Comparison of ENCODE assay signal across 18 cellular contexts in the genomic region with DNA sequence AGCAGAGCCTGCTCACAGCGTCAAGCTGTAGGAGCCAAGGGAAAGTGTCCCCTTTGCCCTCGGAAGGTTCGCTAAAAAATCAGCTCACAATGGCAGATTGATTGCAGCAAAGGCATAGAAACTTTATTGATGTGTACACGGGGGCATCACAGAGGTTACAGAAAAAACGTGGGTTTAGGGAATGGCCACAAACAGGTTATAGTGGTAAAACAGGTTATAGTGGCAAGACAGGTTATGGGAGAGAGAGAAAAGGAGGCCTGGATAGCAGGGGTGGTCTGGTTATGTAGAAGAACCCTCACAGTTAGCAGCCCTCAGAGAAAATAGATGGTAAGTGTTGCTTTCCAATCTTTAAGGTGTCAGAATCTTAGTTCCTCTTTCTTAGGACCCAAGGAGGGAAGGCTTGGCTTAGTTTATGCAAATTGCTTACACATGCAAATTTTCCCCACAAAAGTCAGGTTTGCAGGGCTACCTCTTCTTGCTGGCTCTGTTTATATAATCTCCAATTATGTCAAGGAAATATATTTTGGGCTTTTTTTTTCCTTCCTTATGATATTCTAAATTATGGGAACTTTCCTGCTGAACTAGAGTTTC.
DNase-seq lines count a peak whose midpoint lies in the region; ATAC-seq, FAIRE-seq and TF ChIP-seq lines count a peak whose summit lies in the region.
"Had no signal": no experiment of that assay in that cellular context is flagged by ENCODE, and none has a peak within 500 bp of the region (broad histone marks: within the 10 kb centered on the region; RNA-seq: fewer than 3 reads in every experiment).

No MANE protein-coding gene starts in this region.

- H3K36me3 ChIP-seq in H1 (ENCODE audit: control insufficient read depth in 2 of 4, insufficient read depth in 4 of 4, low read length in 3 of 4) (no peaks in the 10 kb centered on the region), brain microvascular endothelial cell (replicated peaks) (no peaks in the 10 kb centered on the region), thyroid gland (no peaks in the 10 kb centered on the region), smooth muscle cell (ENCODE audit: low read depth) (no peaks in the 10 kb centered on the region)
- H3K36me3 ChIP-seq: BLaER1 had no signal

- H3K79me1 ChIP-seq in H1 (ENCODE audit: low read depth, low read length), result no peaks in the 10 kb centered on the region

- no peak for TF ChIP-seq EP300 in H1 (IDR thresholded peaks at IDR 0.05; ENCODE audit: borderline replicate concordance in 1 of 2, low read depth in 2 of 2, low read length in 2 of 2)

- H3K27me3 ChIP-seq in H1 (replicated peaks in 1 of 4; ENCODE audit: control insufficient read depth in 3 of 4, extremely low read depth in 1 of 4, insufficient read depth in 3 of 4, low read length in 3 of 4) (no peaks in the 10 kb centered on the region), brain microvascular endothelial cell (replicated peaks) (no peaks in the 10 kb centered on the region), thyroid gland (no peaks in the 10 kb centered on the region), smooth muscle cell (ENCODE audit: low read depth) (no peaks in the 10 kb centered on the region)

- H2BK5ac ChIP-seq in H1 (ENCODE audit: low read depth, low read length), result peak overlapping the region; percentile 12; the same call in 1 of the 2 replicates

- no peaks in the 10 kb centered on the region for H3K23me2 ChIP-seq in H1 (ENCODE audit: low read depth, low read length)

- TF ChIP-seq RAD21 in H1 (IDR thresholded peaks at IDR 0.05 in 1 of 2, conservative IDR thresholded peaks at IDR 0.05 in 1 of 2; ENCODE audit: low read depth in 2 of 2, low read length in 2 of 2), result no peak

- H3K18ac ChIP-seq in H1 (ENCODE audit: extremely low read depth, low read length), result no peak overlapping the region

- H3K4me3 ChIP-seq in H1 (ENCODE audit: extremely low read depth in 1 of 4, insufficient read depth in 2 of 4, low read depth in 3 of 4, low read length in 4 of 4), result no peak overlapping the region
- no peak overlapping the region for H3K4me3 ChIP-seq in brain microvascular endothelial cell (ENCODE audit: low read depth, low read length)
- H3K4me3 ChIP-seq in thyroid gland (replicated peaks in 1 of 3), result no peak overlapping the region
- H3K4me3 ChIP-seq in smooth muscle cell, result no peak overlapping the region
- H3K4me3 ChIP-seq: BLaER1 had no signal

- ATAC-seq in GM18520 (IDR thresholded peaks at IDR 0.05; ENCODE audit: unreplicated experiment), result peak; percentile 66
- peak; percentile 62 for ATAC-seq in GM21390 (IDR thresholded peaks at IDR 0.05; ENCODE audit: unreplicated experiment)
- peak; percentile 87 for ATAC-seq in HG03095 (IDR thresholded peaks at IDR 0.05; ENCODE audit: unreplicated experiment)
- ATAC-seq: naive thymus-derived CD4-positive, alpha-beta T cell; stimulated activated naive CD8-positive, alpha-beta T cell treated with anti-CD3 and anti-CD28 coated beads, Interleukin-15, Interleukin-2, amounts not matched to agents 100 U/mL and 50 U/mL, for 24 hours had no signal

- FAIRE-seq in H1 (lab: Jason Lieb, UNC), result no peak

- no peak overlapping the region for H4K5ac ChIP-seq in H1 (ENCODE audit: insufficient read length, low read depth, low read length)

- no peak overlapping the region for H3K23ac ChIP-seq in H1 (ENCODE audit: insufficient read length)

- CTCF ChIA-PET in H1 (lab: Charles Lee; ENCODE audit: partially characterized antibody), result no interaction called here

- H2BK120ac ChIP-seq in H1 (replicated peaks; ENCODE audit: low read depth, low read length), result no peak overlapping the region

- no peaks in the 10 kb centered on the region for H4K20me1 ChIP-seq in H1 (replicated peaks in 1 of 2; ENCODE audit: control insufficient read depth in 1 of 2, insufficient read depth in 2 of 2, low read length in 2 of 2)
- no peaks in the 10 kb centered on the region for H4K20me1 ChIP-seq in smooth muscle cell (ENCODE audit: low read depth)

- no peaks in the 10 kb centered on the region for H3F3A ChIP-seq in smooth muscle cell (ENCODE audit: low read depth)

- in situ Hi-C loops in brain microvascular endothelial cell (cut with HindIII; ENCODE audit: low pct_ligation_motif_present, low sequenced_read_pairs), result no loop called here

- no peak overlapping the region for H2BK15ac ChIP-seq in H1 (ENCODE audit: low read length)

- H2AFZ ChIP-seq in H1 (ENCODE audit: low read length) (peak overlapping the region; percentile 88), smooth muscle cell (ENCODE audit: low read depth) (no peak overlapping the region)

- no peak overlapping the region for H3K14ac ChIP-seq in H1 (ENCODE audit: insufficient read length)

- H3K9ac ChIP-seq in H1 (replicated peaks in 1 of 4; ENCODE audit: extremely low read depth in 1 of 4, low read depth in 3 of 4, low read length in 3 of 4) (no peak overlapping the region), smooth muscle cell (ENCODE audit: low read depth) (no peak overlapping the region)
- H3K9ac ChIP-seq: BLaER1 had no signal

- no peaks in the 10 kb centered on the region for H3K4me1 ChIP-seq in H1 (replicated peaks in 1 of 4; ENCODE audit: control insufficient read depth in 3 of 4, insufficient read depth in 4 of 4, low read length in 3 of 4)
- H3K4me1 ChIP-seq in thyroid gland, result no peaks in the 10 kb centered on the region
- H3K4me1 ChIP-seq in smooth muscle cell (ENCODE audit: low read depth), result no peaks in the 10 kb centered on the region
- H3K4me1 ChIP-seq: BLaER1 had no signal

- no peak overlapping the region for H2BK20ac ChIP-seq in H1 (ENCODE audit: low read length)

- intact Hi-C loops in thyroid gland (cut with DNase I), result no loop called here

- H3K79me2 ChIP-seq in H1 (ENCODE audit: control insufficient read depth in 1 of 2, insufficient read depth in 2 of 2, low read length in 2 of 2), result no peaks in the 10 kb centered on the region
- no peaks in the 10 kb centered on the region for H3K79me2 ChIP-seq in smooth muscle cell (ENCODE audit: low read depth)

- H3K4me2 ChIP-seq in H1 (ENCODE audit: insufficient read depth in 1 of 2, low read depth in 2 of 2, low read length in 2 of 2) (no peak overlapping the region), smooth muscle cell (no peak overlapping the region)
- H3K4me2 ChIP-seq: BLaER1 had no signal

- WGBS in H1 (ENCODE audit: extremely low coverage in 1 of 2, insufficient coverage in 1 of 2, insufficient read length in 1 of 2, insufficient replicate concordance in 2 of 2, low coverage in 1 of 2, low lambda C conversion rate in 2 of 2, missing lambda C conversion rate in 1 of 2), 2 experiments, result 60% methylated on average over 2 of the region's 5 CpGs; no CpG with 5 or more reads in 1 of the 2 experiments
- WGBS in thyroid gland, 2 donors, result 43 to 45% methylated on average over 5 of the region's 5 CpGs
- 50% methylated on average over 5 of the region's 5 CpGs for WGBS in smooth muscle cell (ENCODE audit: low lambda C conversion rate)

- H2BK12ac ChIP-seq in H1 (ENCODE audit: low read depth, low read length), result no peak overlapping the region

- H4K91ac ChIP-seq in H1 (replicated peaks; ENCODE audit: insufficient read length, low read length), result no peak overlapping the region

- POLR2A ChIA-PET in H1 (lab: Charles Lee; ENCODE audit: partially characterized antibody), result no interaction called here

- H4K8ac ChIP-seq in H1 (ENCODE audit: extremely low read depth, insufficient read depth, low read length), result no peak overlapping the region

- H3K56ac ChIP-seq in H1 (replicated peaks; ENCODE audit: insufficient read length, low read depth, low read length), result no peak overlapping the region

- TF ChIP-seq CTCF in H1 (IDR thresholded peaks at IDR 0.05; ENCODE audit: control extremely low read depth in 1 of 3, insufficient read depth in 1 of 3, low read depth in 1 of 3, low read length in 3 of 3) (no peak), brain microvascular endothelial cell (IDR thresholded peaks at IDR 0.05; ENCODE audit: low read depth, low read length, missing control alignments) (no peak), thyroid gland (IDR thresholded peaks at IDR 0.05) (no peak), smooth muscle cell (IDR thresholded peaks at IDR 0.05; ENCODE audit: borderline replicate concordance, insufficient read depth, poor library complexity, severe bottlenecking) (no peak)

- H3K27ac ChIP-seq in H1 (ENCODE audit: low read depth, low read length) (no peak overlapping the region), brain microvascular endothelial cell (no peak overlapping the region), thyroid gland (no peak overlapping the region), smooth muscle cell (ENCODE audit: low read depth) (no peak overlapping the region)
- H3K27ac ChIP-seq: BLaER1 had no signal

- no peak overlapping the region for H2AK5ac ChIP-seq in H1 (ENCODE audit: low read depth, low read length)

- TF ChIP-seq POLR2A in H1 (IDR thresholded peaks at IDR 0.05; ENCODE audit: control extremely low read depth in 1 of 2, low read depth in 2 of 2, low read length in 2 of 2) (no peak), thyroid gland (IDR thresholded peaks at IDR 0.05) (no peak)

- H3K4ac ChIP-seq in H1 (replicated peaks; ENCODE audit: insufficient read length, low read depth, low read length), result no peak overlapping the region

- H3K9me3 ChIP-seq in H1 (ENCODE audit: insufficient read depth in 2 of 2, low read depth in 1 of 2, low read length in 1 of 2) (no peaks in the 10 kb centered on the region; a peak in 1 of 4 replicates), thyroid gland (no peaks in the 10 kb centered on the region), smooth muscle cell (replicated peaks; ENCODE audit: low read depth) (no peaks in the 10 kb centered on the region)

- no peak for DNase-seq in H1 (ENCODE audit: low read depth in 1 of 2, low spot score in 2 of 2)
- no peak for DNase-seq in stimulated activated CD4-positive, alpha-beta T cell treated with anti-CD3 and anti-CD28 coated beads, Interleukin-2, amount 100 ng/mL, for 24 hours
- DNase-seq in brain microvascular endothelial cell, result no peak
- DNase-seq in thyroid gland, result no peak
- no peak for DNase-seq in smooth muscle cell (lab: John Stamatoyannopoulos, UW; ENCODE audit: unreplicated experiment)
- DNase-seq: activated CD4-positive, alpha-beta T cell treated with anti-CD3 and anti-CD28 coated beads, Interleukin-2, amount 50 U/mL, for 4 hours; endodermal cell; GDM1; glutamatergic neuron; Kasumi-1; naive thymus-derived CD4-positive, alpha-beta T cell; NCI-H2029 treated with DMSO at 0.1 percent for 48 hours; stimulated activated CD4-positive, alpha-beta T cell treated with anti-CD3 and anti-CD28 coated beads, Interleukin-4, amount 100 ng/mL, for 24 hours; stimulated activated naive CD8-positive, alpha-beta T cell treated with anti-CD3 and anti-CD28 coated beads, Interleukin-15, Interleukin-2, amounts not matched to agents 100 U/mL and 50 U/mL, for 24 hours had no signal

TF ChIP-seq in H1, 55 proteins besides CTCF, POLR2A, EP300 and RAD21:
- TF ChIP-seq NANOG (IDR thresholded peaks at IDR 0.05; ENCODE audit: insufficient read depth, low read depth, low read length, poor library complexity, severe bottlenecking), result no peak
